ENCODE assay signal across 24 cellular contexts in genomic region chr1:80594013-80594412, GRCh38.
DNase-seq lines count a peak whose midpoint lies in the region; ATAC-seq and TF ChIP-seq lines count a peak whose summit lies in the region.
"Had no signal": no experiment of that assay in that cellular context is flagged by ENCODE, and none has a peak within 500 bp of the region (broad histone marks: within the 10 kb centered on the region; RNA-seq: fewer than 3 reads in every experiment).

No MANE protein-coding gene starts in this region.

- POLR2A ChIA-PET in CD4-positive, alpha-beta memory T cell (lab: Charles Lee; ENCODE audit: partially characterized antibody): no interaction called here

- H3K9ac ChIP-seq in parathyroid adenoma: no peak overlapping the region
- H3K9ac ChIP-seq: GM23248 had no signal

- DNase-seq in DMS53 (lab: John Stamatoyannopoulos, UW) (peak; percentile 91), LNCaP clone FGC (ENCODE audit: low read depth) (peak; percentile 83), Right ventricle myocardium superior (no peak), NCI-H2227 (lab: John Stamatoyannopoulos, UW; ENCODE audit: unreplicated experiment) (no peak)
- no peak for DNase-seq in CD4-positive, alpha-beta memory T cell
- DNase-seq in stimulated activated naive B cell treated with anti-CD40 and anti-IgM and Interleukin-4, amounts not matched to agents 10 μg/mL and 1 μg/mL and 100 μg/mL, for 72 hours: no peak
- DNase-seq: ACHN; AML-193; CD4-positive, CD25-positive, alpha-beta regulatory T cell; DND-41; GDM1; GM23248; MM.1S; NCI-H1092 treated with DMSO at 0.1 percent for 48 hours; NCI-H1694; NCI-H69; NK-92 treated with Interleukin-12 subunit alpha and Interleukin-12 subunit beta, amount 100 ng/mL, for 24 hours; RPMI8226 had no signal

- intact Hi-C loops in Right ventricle myocardium superior (cut with DNase I): no loop called here
- intact Hi-C loops in CD4-positive, alpha-beta memory T cell (cut with micrococcal nuclease): no loop called here

- H3K27ac Mint-ChIP-seq in CD4-positive, alpha-beta memory T cell: no peak overlapping the region
- H3K27ac Mint-ChIP-seq in stimulated activated naive B cell treated with anti-CD40 and anti-IgM and Interleukin-4, amounts not matched to agents 10 μg/mL and 1 μg/mL and 100 μg/mL, for 72 hours: no peak overlapping the region
- H3K27ac Mint-ChIP-seq: CD4-positive, CD25-positive, alpha-beta regulatory T cell had no signal

- no peak for ATAC-seq in Right ventricle myocardium superior (ENCODE audit: poor library complexity)
- no peak for ATAC-seq in stimulated activated naive B cell treated with anti-CD40 and anti-IgM and Interleukin-4, amounts not matched to agents 10 μg/mL and 1 μg/mL and 100 μg/mL, for 72 hours (replicated peaks)
- ATAC-seq: GM12878, HCT116, HepG2 had no signal

- no peaks in the 10 kb centered on the region for H3K79me2 ChIP-seq in parathyroid adenoma

- no peak overlapping the region for H3K4me3 Mint-ChIP-seq in CD4-positive, alpha-beta memory T cell
- H3K4me3 Mint-ChIP-seq in stimulated activated naive B cell treated with anti-CD40 and anti-IgM and Interleukin-4, amounts not matched to agents 10 μg/mL and 1 μg/mL and 100 μg/mL, for 72 hours: no peak overlapping the region
- H3K4me3 Mint-ChIP-seq: CD4-positive, CD25-positive, alpha-beta regulatory T cell had no signal

- H3K9me3 Mint-ChIP-seq in CD4-positive, alpha-beta memory T cell: peaks cover 9 to 60% (median 38%) of the 10 kb centered on the region in 8 donors
- H3K9me3 Mint-ChIP-seq in stimulated activated naive B cell treated with anti-CD40 and anti-IgM and Interleukin-4, amounts not matched to agents 10 μg/mL and 1 μg/mL and 100 μg/mL, for 72 hours: peaks cover 30 to 44% of the 10 kb centered on the region in 2 donors

- H3K4me1 Mint-ChIP-seq in CD4-positive, alpha-beta memory T cell: no peaks in the 10 kb centered on the region
- H3K4me1 Mint-ChIP-seq in stimulated activated naive B cell treated with anti-CD40 and anti-IgM and Interleukin-4, amounts not matched to agents 10 μg/mL and 1 μg/mL and 100 μg/mL, for 72 hours: no peaks in the 10 kb centered on the region
- H3K4me1 Mint-ChIP-seq: CD4-positive, CD25-positive, alpha-beta regulatory T cell had no signal

- H3K9me3 ChIP-seq in esophagus (ENCODE audit: control insufficient read depth in 2 of 2, insufficient read depth in 1 of 2, low read depth in 1 of 2, low read length in 1 of 2): no peaks in the 10 kb centered on the region
- H3K9me3 ChIP-seq in parathyroid adenoma (ENCODE audit: control insufficient read depth, low read length): no peaks in the 10 kb centered on the region
- H3K9me3 ChIP-seq in CD4-positive, alpha-beta memory T cell (ENCODE audit: control insufficient read depth in 1 of 2, low read length in 2 of 2): no peaks in the 10 kb centered on the region

- H3K27me3 ChIP-seq in esophagus (ENCODE audit: control insufficient read depth in 1 of 2, insufficient read depth in 2 of 2, low read length in 2 of 2): no peaks in the 10 kb centered on the region
- H3K27me3 ChIP-seq in parathyroid adenoma (ENCODE audit: control insufficient read depth, insufficient read depth, low read length): no peaks in the 10 kb centered on the region
- no peaks in the 10 kb centered on the region for H3K27me3 ChIP-seq in CD4-positive, alpha-beta memory T cell (ENCODE audit: insufficient read depth, low read length)
- H3K27me3 ChIP-seq: SJSA1 had no signal

- no peaks in the 10 kb centered on the region for H3K36me3 ChIP-seq in esophagus (ENCODE audit: control insufficient read depth in 2 of 2, insufficient read depth in 2 of 2, low read length in 1 of 2)
- no peaks in the 10 kb centered on the region for H3K36me3 ChIP-seq in parathyroid adenoma (ENCODE audit: control insufficient read depth, insufficient read depth, low read length)
- no peaks in the 10 kb centered on the region for H3K36me3 ChIP-seq in CD4-positive, alpha-beta memory T cell (ENCODE audit: insufficient read depth, low read length)
- H3K36me3 ChIP-seq: SJSA1 had no signal

- H3K4me1 ChIP-seq in esophagus (ENCODE audit: control insufficient read depth in 2 of 2, insufficient read depth in 2 of 2, low read length in 1 of 2) (peaks cover 0 to 5% of the 10 kb centered on the region in 2 donors), parathyroid adenoma (no peaks in the 10 kb centered on the region)
- no peaks in the 10 kb centered on the region for H3K4me1 ChIP-seq in CD4-positive, alpha-beta memory T cell (ENCODE audit: insufficient read depth, low read length)
- H3K4me1 ChIP-seq: SJSA1 had no signal

- TF ChIP-seq CTCF in LNCaP clone FGC (IDR thresholded peaks at IDR 0.05; ENCODE audit: control insufficient read depth, extremely low read depth, insufficient read depth) (no peak), parathyroid adenoma (IDR thresholded peaks at IDR 0.05) (no peak)

- H3K36me3 Mint-ChIP-seq in CD4-positive, alpha-beta memory T cell: no peaks in the 10 kb centered on the region
- H3K36me3 Mint-ChIP-seq in stimulated activated naive B cell treated with anti-CD40 and anti-IgM and Interleukin-4, amounts not matched to agents 10 μg/mL and 1 μg/mL and 100 μg/mL, for 72 hours: peaks cover 0 to 4% of the 10 kb centered on the region in 2 donors
- H3K36me3 Mint-ChIP-seq: CD4-positive, CD25-positive, alpha-beta regulatory T cell had no signal

- CTCF ChIA-PET in CD4-positive, alpha-beta memory T cell (lab: Charles Lee; ENCODE audit: partially characterized antibody): no interaction called here

- peak overlapping the region; percentile 82 to 84 for H3K27ac ChIP-seq in esophagus (ENCODE audit: low read depth in 2 of 2, low read length in 1 of 2)
- no peak overlapping the region for H3K27ac ChIP-seq in parathyroid adenoma
- H3K27ac ChIP-seq in CD4-positive, alpha-beta memory T cell (ENCODE audit: low read depth, low read length): no peak overlapping the region
- H3K27ac ChIP-seq: GM23248, SJSA1 had no signal

- peak overlapping the region; percentile 34 for H3K4me2 ChIP-seq in parathyroid adenoma (ENCODE audit: low read length)

- H3K27me3 Mint-ChIP-seq in CD4-positive, alpha-beta memory T cell: no peaks in the 10 kb centered on the region
- no peaks in the 10 kb centered on the region for H3K27me3 Mint-ChIP-seq in stimulated activated naive B cell treated with anti-CD40 and anti-IgM and Interleukin-4, amounts not matched to agents 10 μg/mL and 1 μg/mL and 100 μg/mL, for 72 hours
- H3K27me3 Mint-ChIP-seq: CD4-positive, CD25-positive, alpha-beta regulatory T cell had no signal

- H3K4me3 ChIP-seq in LNCaP clone FGC (ENCODE audit: low read depth, low read length) (no peak overlapping the region), esophagus (ENCODE audit: low read depth in 1 of 2, low read length in 2 of 2) (no peak overlapping the region), parathyroid adenoma (ENCODE audit: low read depth, low read length) (no peak overlapping the region)
- no peak overlapping the region for H3K4me3 ChIP-seq in CD4-positive, alpha-beta memory T cell (ENCODE audit: low read length in 2 of 2)
- H3K4me3 ChIP-seq: GM12878, GM23248, SJSA1 had no signal

- 51 to 65% methylated on average over 3 of the region's 3 CpGs for WGBS in esophagus, 2 donors

- H2AFZ ChIP-seq in parathyroid adenoma: no peak overlapping the region
- H2AFZ ChIP-seq: GM23248 had no signal

Comparison
In these comparisons a context has a peak if more than half of its experiments do, and no peak if none do; other contexts are left out.
1. DNase-seq: peak in DMS53 (single experiment) and LNCaP clone FGC (single experiment); none in Right ventricle myocardium superior (single experiment), CD4-positive, alpha-beta memory T cell (0 of 5), stimulated activated naive B cell treated with anti-CD40 and anti-IgM and Interleukin-4, amounts not matched to agents 10 μg/mL and 1 μg/mL and 100 μg/mL, for 72 hours (single experiment) and NCI-H2227 (single experiment).
2. H3K27ac ChIP-seq: peak in esophagus (2 of 2); none in parathyroid adenoma (single experiment) and CD4-positive, alpha-beta memory T cell (single experiment).